8 cellular contexts compared by ENCODE assay signal in the genomic region with DNA sequence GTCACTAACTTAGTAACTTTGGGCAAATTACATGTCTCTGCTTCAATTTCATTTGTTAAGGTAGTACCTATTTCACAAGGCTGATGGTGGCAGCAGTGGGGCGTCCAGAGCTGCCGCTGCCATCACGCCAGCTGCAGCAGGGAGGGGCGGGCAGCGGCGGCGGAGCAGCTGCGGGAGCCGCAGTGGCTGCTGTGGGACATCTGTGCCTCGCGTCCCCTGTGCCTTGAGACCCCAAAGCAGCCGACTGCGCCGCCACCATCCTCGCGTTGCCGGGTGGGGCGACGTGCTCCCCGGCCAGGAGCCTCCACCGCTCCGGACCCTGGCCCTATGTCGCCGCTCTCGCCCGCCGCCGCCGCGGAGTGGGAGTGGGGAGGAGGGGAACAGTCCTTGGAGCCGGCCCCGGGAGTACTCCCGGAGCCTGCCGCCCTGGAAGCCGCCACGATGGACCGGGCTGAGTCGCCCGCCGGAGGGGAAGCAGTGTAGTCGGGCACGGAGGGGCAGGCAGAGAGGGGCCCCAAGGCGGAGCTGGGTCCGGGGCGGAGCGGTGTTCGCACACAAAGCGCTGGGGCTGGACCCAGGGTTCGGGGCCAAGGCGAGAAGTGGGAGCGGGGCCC. TPM values are rescaled to one million over a fixed set of nuclear protein-coding genes. Genes with fewer than 3 reads are reported as not detected.
DNase-seq lines count a peak whose midpoint lies in the region; ATAC-seq and TF ChIP-seq lines count a peak whose summit lies in the region.

No MANE protein-coding gene starts in this region.

- peak overlapping the region; percentile 52 for H3K4me3 ChIP-seq in GM12865 (ENCODE audit: low read depth, low read length)
- H3K4me3 ChIP-seq in adrenal gland = peak overlapping the region; percentile 58 to 96 (median 82)
- H3K4me3 ChIP-seq in heart left ventricle = peak overlapping the region; percentile 62 to 97 (median 85)
- no peak overlapping the region for H3K4me3 ChIP-seq in OCI-LY7 (ENCODE audit: low read depth, low read length, poor library complexity, severe bottlenecking)

- H3K9me2 ChIP-seq in OCI-LY7 (ENCODE audit: insufficient read depth, low read length) = no peaks in the 10 kb centered on the region

- H3K4me2 ChIP-seq in OCI-LY7 (ENCODE audit: low read length) = no peak overlapping the region

- no TSS peak for BruUV-seq in OCI-LY7 (replicated peaks; lab: Mats Ljungman, UMichigan)

- H4K20me1 ChIP-seq in OCI-LY7 (ENCODE audit: insufficient read depth, low read length) = no peaks in the 10 kb centered on the region

- H3K9me3 ChIP-seq in adrenal gland (replicated peaks in 1 of 3) (no peaks in the 10 kb centered on the region), heart left ventricle (no peaks in the 10 kb centered on the region), OCI-LY7 (ENCODE audit: low read length) (no peaks in the 10 kb centered on the region)

- peaks cover 10% of the 10 kb centered on the region for H3K4me1 Mint-ChIP-seq in osteocyte (ENCODE audit: unreplicated experiment)

- no peak overlapping the region for H2AFZ ChIP-seq in OCI-LY7 (ENCODE audit: low read length)

- H3K9me3 Mint-ChIP-seq in osteocyte (ENCODE audit: unreplicated experiment) = no peaks in the 10 kb centered on the region

- H3K36me3 ChIP-seq in adrenal gland (replicated peaks in 1 of 2) (peaks cover 0 to 21% of the 10 kb centered on the region in 2 donors), heart left ventricle (peaks cover 0 to 33% (median 24%) of the 10 kb centered on the region in 9 donors), OCI-LY7 (ENCODE audit: insufficient read depth, low read length) (no peaks in the 10 kb centered on the region)

- ATAC-seq in HG03521 (IDR thresholded peaks at IDR 0.05; ENCODE audit: unreplicated experiment) (peak; percentile 75), heart left ventricle (peak; percentile 60 to 87 (median 82))

- H3K27ac Mint-ChIP-seq in osteocyte (ENCODE audit: unreplicated experiment) = peak overlapping the region; percentile 53

- intact Hi-C loops in adrenal gland (cut with DNase I) = no loop called here
- intact Hi-C loops in heart left ventricle (cut with DNase I) = no loop called here
- intact Hi-C loops in OCI-LY7 (cut with micrococcal nuclease; ENCODE audit: unreplicated experiment) = no loop called here

- H3K27me3 Mint-ChIP-seq in osteocyte (ENCODE audit: unreplicated experiment) = no peaks in the 10 kb centered on the region

- 0 to 1% (median 0%) methylated on average over 7 to 51 of the region's 51 CpGs for WGBS in adrenal gland, 4 donors
- 0 to 1% (median 1%) methylated on average over 1 to 51 of the region's 51 CpGs for WGBS in heart left ventricle, 4 donors

- TF ChIP-seq CTCF in GM12865 (IDR thresholded peaks at IDR 0.05; ENCODE audit: insufficient read depth, low read depth, low read length, missing control alignments) (peak; percentile 34), adrenal gland (IDR thresholded peaks at IDR 0.05) (peak in 4 of 6 experiments; percentile 39 to 50 (median 43)), heart left ventricle (IDR thresholded peaks at IDR 0.05) (peak; percentile 19 to 74 (median 48)), osteocyte (IDR thresholded peaks at IDR 0.05) (peak; percentile 52), OCI-LY7 (conservative IDR thresholded peaks at IDR 0.05; ENCODE audit: low read length) (no peak)

- DNase-seq in GM12865 (ENCODE audit: low read depth) (peak; percentile 65), SHP77 treated with DMSO at 0.1 percent for 48 hours (lab: John Stamatoyannopoulos, UW) (peak; percentile 35), adrenal gland (peak; percentile 57 to 84 (median 75)), heart left ventricle (peak; percentile 59 to 81 (median 70)), osteocyte (ENCODE audit: extremely low spot score, unreplicated experiment) (peak; percentile 87), ureter (ENCODE audit: low spot score) (peak; percentile 67), OCI-LY7 (ENCODE audit: low spot score) (no peak)

- H3K4me1 ChIP-seq in adrenal gland (replicated peaks in 1 of 2) = peaks cover 12 to 16% of the 10 kb centered on the region in 2 donors
- peaks cover 0 to 17% (median 8%) of the 10 kb centered on the region in 12 donors for H3K4me1 ChIP-seq in heart left ventricle
- no peaks in the 10 kb centered on the region for H3K4me1 ChIP-seq in OCI-LY7 (ENCODE audit: insufficient read depth, low read length, poor library complexity, severe bottlenecking)

- TF ChIP-seq POLR2A in adrenal gland (IDR thresholded peaks at IDR 0.05) (peak; percentile 34 to 77), heart left ventricle (IDR thresholded peaks at IDR 0.05) (peak in 1 of 2 donors; percentile 34)

- POLR2A ChIA-PET in OCI-LY7 (lab: Charles Lee) = interaction anchor here (1.1 kb wide), 1 partner anchor 16 kb away, joined by 4 read pairs; no protein-coding TSS in a partner anchor

- peak overlapping the region; percentile 86 to 99 (median 98) for H3K27ac ChIP-seq in adrenal gland
- peak overlapping the region; percentile 89 to 99 (median 97) for H3K27ac ChIP-seq in heart left ventricle
- H3K27ac ChIP-seq in OCI-LY7 (ENCODE audit: low read depth, low read length, poor library complexity, severe bottlenecking) = no peak overlapping the region

- H3K27me3 ChIP-seq in adrenal gland (no peaks in the 10 kb centered on the region), heart left ventricle (no peaks in the 10 kb centered on the region)

- no peaks in the 10 kb centered on the region for H3K36me3 Mint-ChIP-seq in osteocyte (ENCODE audit: unreplicated experiment)

- CTCF ChIA-PET in OCI-LY7 (lab: Charles Lee; ENCODE audit: unreplicated experiment) = no interaction called here

- peak overlapping the region; percentile 70 for H3K4me3 Mint-ChIP-seq in osteocyte (ENCODE audit: unreplicated experiment)

- H3K79me2 ChIP-seq in OCI-LY7 (ENCODE audit: insufficient read depth, low read depth, low read length) = no peaks in the 10 kb centered on the region

RNA-seq across cellular contexts. Expression of gene A2M, which starts 51.4 kb away (rescaled TPM):
- total RNA-seq in adrenal gland (100 to 1,000 TPM; 279 to 897 (median 381) TPM), heart left ventricle (1,000 to 10,000 TPM in 1 of 9 donors, 100 to 1,000 TPM in 8; 292 to 1,706 (median 520) TPM), osteocyte (0.76 and 1.2 TPM in 2 replicates), ureter (688 TPM), OCI-LY7 (2022) (not detected in 2 replicates)
- polyA plus RNA-seq in adrenal gland (100 to 1,000 TPM; 141 to 481 (median 164) TPM), heart left ventricle (100 to 1,000 TPM; 133 to 183 TPM)
- not detected in 2 replicates for total RNA-seq in OCI-LY7 (2014; rRNA removed; shearing (Covaris generic))

Comparison
In these comparisons a context has a peak if more than half of its experiments do, and no peak if none do; other contexts are left out.
1. RNA of gene A2M, which starts 51.4 kb away (total RNA-seq): 688 TPM in ureter (single experiment), 292 to 1,706 TPM in heart left ventricle and 279 to 897 TPM in adrenal gland; 0.76 to 1.2 TPM in osteocyte and not detected in OCI-LY7; every median in the first group is over 100 times any median in the second.